Comparison of ENCODE assay signal across 26 cellular contexts in genomic region chr13:110549795-110550160, GRCh38.
"Had no signal": no experiment of that assay in that cellular context is flagged by ENCODE, and none has a peak within 500 bp of the region (broad histone marks: within the 10 kb centered on the region; RNA-seq: fewer than 3 reads in every experiment).

No MANE protein-coding gene starts in this region.

- H3K27ac Mint-ChIP-seq: activated B cell treated with CpG ODN at 0.5 μM for 24 hours; activated CD4-positive, alpha-beta memory T cell treated with anti-CD3 and anti-CD28 coated beads for 36 hours; activated CD4-positive, alpha-beta T cell treated with anti-CD3 and anti-CD28 coated beads, Interleukin-2, amount 10 ng/mL, durations not matched to agents 7 days and 5 days; activated naive CD4-positive, alpha-beta T cell treated with anti-CD3 and anti-CD28 coated beads, Interleukin-2, amount 10 ng/mL, durations not matched to agents 7 days and 5 days; activated naive CD8-positive, alpha-beta T cell treated with anti-CD3 and anti-CD28 coated beads for 36 hours; activated T-helper 2 cell treated with anti-CD3 and anti-CD28 coated beads, Interferon-gamma antibody, Interleukin-2, Interleukin-4, amounts not matched to agents 10 μg/mL and 5 μg/mL and 100 μg/mL, durations not matched to agents 14 hours and 24 hours and 36 hours; IgD-negative memory B cell; T-helper 1 cell treated with Interleukin-12 subunit alpha and Interleukin-12 subunit beta and Interleukin-4 antibody, amounts not matched to agents 30 μg/mL and 1 μg/mL, for 36 hours had no signal

- H3K36me3 Mint-ChIP-seq: activated CD4-positive, alpha-beta memory T cell treated with anti-CD3 and anti-CD28 coated beads for 36 hours had no signal

- H3K4me2 ChIP-seq: KMS-11 had no signal

- H3K27me3 Mint-ChIP-seq: activated B cell treated with CpG ODN at 0.5 μM for 24 hours; activated CD4-positive, alpha-beta memory T cell treated with anti-CD3 and anti-CD28 coated beads for 36 hours; activated CD4-positive, alpha-beta T cell treated with anti-CD3 and anti-CD28 coated beads, Interleukin-2, amount 10 ng/mL, durations not matched to agents 7 days and 5 days; activated naive CD4-positive, alpha-beta T cell treated with anti-CD3 and anti-CD28 coated beads, Interleukin-2, amount 10 ng/mL, durations not matched to agents 7 days and 5 days; activated naive CD8-positive, alpha-beta T cell treated with anti-CD3 and anti-CD28 coated beads for 36 hours; IgD-negative memory B cell had no signal

- H3K4me1 Mint-ChIP-seq: activated B cell treated with CpG ODN at 0.5 μM for 24 hours; activated CD4-positive, alpha-beta T cell treated with anti-CD3 and anti-CD28 coated beads, Interleukin-2, amount 10 ng/mL, durations not matched to agents 7 days and 5 days; activated naive CD4-positive, alpha-beta T cell treated with anti-CD3 and anti-CD28 coated beads, Interleukin-2, amount 10 ng/mL, durations not matched to agents 7 days and 5 days had no signal

- H3K27ac ChIP-seq: KMS-11 had no signal

- H3K9me3 Mint-ChIP-seq: activated B cell treated with CpG ODN at 0.5 μM for 24 hours; activated CD4-positive, alpha-beta memory T cell treated with anti-CD3 and anti-CD28 coated beads for 36 hours; activated naive CD4-positive, alpha-beta T cell treated with anti-CD3 and anti-CD28 coated beads, Interleukin-2, amount 10 ng/mL, durations not matched to agents 7 days and 5 days; activated naive CD8-positive, alpha-beta T cell treated with anti-CD3 and anti-CD28 coated beads for 36 hours; T-helper 1 cell treated with Interleukin-12 subunit alpha and Interleukin-12 subunit beta and Interleukin-4 antibody, amounts not matched to agents 30 μg/mL and 1 μg/mL, for 36 hours had no signal

- H3K9ac ChIP-seq: KMS-11 had no signal

- H3K4me3 Mint-ChIP-seq: activated B cell treated with CpG ODN at 0.5 μM for 24 hours; activated CD4-positive, alpha-beta memory T cell treated with anti-CD3 and anti-CD28 coated beads for 36 hours; activated CD4-positive, alpha-beta T cell treated with anti-CD3 and anti-CD28 coated beads, Interleukin-2, amount 10 ng/mL, durations not matched to agents 7 days and 5 days; activated naive CD4-positive, alpha-beta T cell treated with anti-CD3 and anti-CD28 coated beads, Interleukin-2, amount 10 ng/mL, durations not matched to agents 7 days and 5 days; activated naive CD8-positive, alpha-beta T cell treated with anti-CD3 and anti-CD28 coated beads for 36 hours; IgD-negative memory B cell; T-helper 1 cell treated with Interleukin-12 subunit alpha and Interleukin-12 subunit beta and Interleukin-4 antibody, amounts not matched to agents 30 μg/mL and 1 μg/mL, for 36 hours had no signal

- DNase-seq: activated B cell treated with CpG ODN at 0.5 μM for 24 hours; activated CD4-positive, alpha-beta memory T cell treated with anti-CD3 and anti-CD28 coated beads for 36 hours; activated CD4-positive, alpha-beta T cell treated with anti-CD3 and anti-CD28 coated beads for 1 hour; activated CD4-positive, alpha-beta T cell treated with anti-CD3 and anti-CD28 coated beads, Interleukin-2, amount 10 ng/mL, durations not matched to agents 7 days and 5 days; activated CD8-positive, alpha-beta memory T cell treated with anti-CD3 and anti-CD28 coated beads for 24 hours; activated gamma-delta T cell treated with Interleukin-2 at 50 U/mL for 16 hours; activated naive CD4-positive, alpha-beta T cell treated with anti-CD3 and anti-CD28 coated beads, Interleukin-2, amount 10 ng/mL, durations not matched to agents 7 days and 5 days; activated naive CD8-positive, alpha-beta T cell treated with anti-CD3 and anti-CD28 coated beads for 36 hours; activated T-cell treated with anti-CD3 and anti-CD28 coated beads for 4 hours; activated T-cell treated with anti-CD3 and anti-CD28 coated beads, Interleukin-2, amount 50 U/mL, for 48 hours; caudate nucleus; NCI-H1092; NCI-H1417; NCI-H2029; NCI-H2107; NCI-H2171 treated with DMSO at 0.1 percent for 48 hours; NCI-H345; NCI-H510A; NCI-H526 treated with DMSO at 0.1 percent for 48 hours; NCI-H82; OCI-M1; SHP77 treated with DMSO at 0.1 percent for 48 hours had no signal
